ENCODE assay signal across 1 cellular context in genomic region chr20:62350098-62350628, GRCh38.
TF ChIP-seq lines count a peak whose summit lies in the region.

No MANE protein-coding gene starts in this region.

TF ChIP-seq in HepG2, 621 proteins besides CTCF, POLR2A, EP300 and RAD21 (continued from another document):
- TF ChIP-seq MAZ (IDR thresholded peaks at IDR 0.05; ENCODE audit: borderline replicate concordance, low read depth, low read length): no peak
- TF ChIP-seq MAZ (CRISPR knock-in tag; IDR thresholded peaks at IDR 0.05; ENCODE audit: low read depth): 0 out of 2 replicates have a peak, but pooled peaks have one; percentile 4
- 0 out of 2 replicates have a peak, but pooled peaks have one; percentile 35 for TF ChIP-seq ZBTB7B (CRISPR knock-in tag; IDR thresholded peaks at IDR 0.05)
- TF ChIP-seq ZNF225 (CRISPR knock-in tag; IDR thresholded peaks at IDR 0.05): no peak
- TF ChIP-seq CSRNP2 (CRISPR knock-in tag; conservative IDR thresholded peaks at IDR 0.05; ENCODE audit: low read depth): no peak
- no peak for TF ChIP-seq NR1H2 (CRISPR knock-in tag; IDR thresholded peaks at IDR 0.05; ENCODE audit: borderline replicate concordance, low read depth)
- peak; percentile 81 for TF ChIP-seq ZMYM3 (CRISPR knock-in tag; IDR thresholded peaks at IDR 0.05)
- 0 out of 2 replicates have a peak, but pooled peaks have one; percentile 18 for TF ChIP-seq HNF4G (IDR thresholded peaks at IDR 0.05; ENCODE audit: borderline replicate concordance, low read depth, low read length)
- TF ChIP-seq HNF4G (CRISPR knock-in tag; IDR thresholded peaks at IDR 0.05; ENCODE audit: borderline replicate concordance, low read depth): no peak
- TF ChIP-seq ZNF615 (CRISPR knock-in tag; IDR thresholded peaks at IDR 0.05; ENCODE audit: borderline replicate concordance): no peak
- no peak for TF ChIP-seq REPIN1 (CRISPR knock-in tag; IDR thresholded peaks at IDR 0.05; ENCODE audit: borderline replicate concordance, low read depth)
- no peak for TF ChIP-seq NONO (IDR thresholded peaks at IDR 0.05)
- peak; percentile 11; the same call in 1 of the 2 replicates for TF ChIP-seq NONO (CRISPR knock-in tag; conservative IDR thresholded peaks at IDR 0.05)
- no peak for TF ChIP-seq PRMT3 (CRISPR knock-in tag; IDR thresholded peaks at IDR 0.05; ENCODE audit: borderline replicate concordance, low read depth)
- TF ChIP-seq ZNF264 (CRISPR knock-in tag; IDR thresholded peaks at IDR 0.05): no peak
- TF ChIP-seq ZNF343 (CRISPR knock-in tag; IDR thresholded peaks at IDR 0.05): no peak
- no peak for TF ChIP-seq ZNF230 (CRISPR knock-in tag; IDR thresholded peaks at IDR 0.05)
- peak; percentile 3 for TF ChIP-seq HNRNPK (IDR thresholded peaks at IDR 0.05; ENCODE audit: low read depth, low read length, poor library complexity, severe bottlenecking)
